27 cellular contexts compared by ENCODE assay signal in genomic region chr12:62221107-62221506, GRCh38.
"Had no signal": no experiment of that assay in that cellular context is flagged by ENCODE, and none has a peak within 500 bp of the region (broad histone marks: within the 10 kb centered on the region; RNA-seq: fewer than 3 reads in every experiment).

No MANE protein-coding gene starts in this region.

- ATAC-seq: stimulated activated effector memory CD8-positive, alpha-beta T cell treated with anti-CD3 and anti-CD28 coated beads, Interleukin-12 subunit alpha, Interleukin-12 subunit beta, amount 100 ng/mL, for 72 hours; stimulated activated memory B cell treated with anti-CD40 and anti-IgM and Interleukin-4, amounts not matched to agents 10 μg/mL and 1 μg/mL and 100 μg/mL, for 72 hours; stimulated activated naive B cell treated with anti-CD40 and anti-IgM and Interleukin-4, amounts not matched to agents 10 μg/mL and 1 μg/mL and 100 μg/mL, for 72 hours; stimulated activated naive CD8-positive, alpha-beta T cell treated with anti-CD3 and anti-CD28 coated beads, Interleukin-15, amount 100 ng/mL, for 72 hours; stimulated activated naive CD8-positive, alpha-beta T cell treated with anti-CD3 and anti-CD28 coated beads, Interleukin-15, Interleukin-2, amounts not matched to agents 100 U/mL and 50 U/mL, for 24 hours; upper lobe of right lung had no signal

- H3K4me1 ChIP-seq: stomach, testis, tibial artery, tibial nerve, transverse colon, upper lobe of right lung, uterus, vagina had no signal

- H3K9me3 ChIP-seq: stomach, suprapubic skin, testis, thoracic aorta, thyroid gland, tibial artery, tibial nerve, transverse colon, upper lobe of left lung, upper lobe of right lung, uterus, vagina had no signal

- H3K27ac ChIP-seq: stomach, suprapubic skin, testis, thoracic aorta, thyroid gland, tibial artery, tibial nerve, transverse colon, upper lobe of left lung, upper lobe of right lung, uterus, vagina had no signal

- H3K36me3 ChIP-seq: stomach, suprapubic skin, thoracic aorta, thyroid gland, tibial artery, tibial nerve, transverse colon, upper lobe of left lung, upper lobe of right lung, uterus, vagina had no signal

- FAIRE-seq: urothelium cell line had no signal

- H3K4me3 ChIP-seq: stomach, suprapubic skin, thoracic aorta, thyroid gland, tibial artery, tibial nerve, transverse colon, upper lobe of left lung, upper lobe of right lung, uterus, vagina had no signal

- DNase-seq: stimulated activated CD4-positive, alpha-beta T cell treated with anti-CD3 and anti-CD28 coated beads, Interleukin-2, amount 100 ng/mL, for 48 hours; stimulated activated CD4-positive, alpha-beta T cell treated with anti-CD3 and anti-CD28 coated beads, Interleukin-4, amount 100 ng/mL, for 1 hour; stimulated activated CD4-positive, alpha-beta T cell treated with anti-CD3 and anti-CD28 coated beads, Interleukin-4, amount 100 ng/mL, for 24 hours; stimulated activated CD4-positive, alpha-beta T cell treated with anti-CD3 and anti-CD28 coated beads, Interleukin-4, amount 100 ng/mL, for 4 hours; stimulated activated CD8-positive, alpha-beta memory T cell treated with anti-CD3 and anti-CD28 coated beads, Interleukin-4, amount 100 ng/mL, for 48 hours; stimulated activated naive B cell treated with anti-CD40 and anti-IgM and Interleukin-4, amounts not matched to agents 10 μg/mL and 1 μg/mL and 100 μg/mL, for 72 hours; stimulated activated naive CD4-positive, alpha-beta T cell; stimulated activated naive CD4-positive, alpha-beta T cell treated with Interleukin-2 at 50 U/mL for 16 hours; stimulated activated naive CD8-positive, alpha-beta T cell treated with anti-CD3 and anti-CD28 coated beads, Interleukin-15, amount 100 ng/mL, for 72 hours; stimulated activated naive CD8-positive, alpha-beta T cell treated with anti-CD3 and anti-CD28 coated beads, Interleukin-15, Interleukin-2, amounts not matched to agents 100 U/mL and 50 U/mL, for 24 hours; stomach; substantia nigra; testis; thyroid gland; tibial artery; transverse colon; trophoblast cell; upper lobe of right lung; uterus had no signal

- H3K27me3 ChIP-seq: stomach, suprapubic skin, testis, thyroid gland, tibial artery, tibial nerve, transverse colon, upper lobe of left lung, upper lobe of right lung, uterus, vagina had no signal
